ENCODE assay signal across 11 cellular contexts in the genomic region with DNA sequence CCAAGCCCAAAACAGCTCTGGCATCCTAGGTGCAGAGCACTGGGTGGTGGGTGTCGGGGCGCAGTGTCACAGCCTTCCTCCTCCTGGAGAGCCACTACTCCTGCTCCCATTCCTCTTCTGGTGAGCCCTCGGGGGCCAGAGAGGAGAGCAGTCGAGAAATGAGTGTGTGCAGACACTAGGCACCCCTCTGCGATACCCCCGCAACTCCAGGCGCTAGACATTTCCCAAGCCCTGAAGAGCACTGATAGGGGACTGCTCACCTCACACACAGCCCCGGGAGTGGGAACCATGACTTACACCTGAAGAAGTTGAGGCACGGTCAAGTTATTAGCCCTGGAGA.
"Had no signal": no experiment of that assay in that cellular context is flagged by ENCODE, and none has a peak within 500 bp of the region (broad histone marks: within the 10 kb centered on the region; RNA-seq: fewer than 3 reads in every experiment).

No MANE protein-coding gene starts in this region.

- H3K36me3 Mint-ChIP-seq: naive B cell had no signal

- H3K36me3 ChIP-seq: spleen, vagina had no signal

- H3K27ac ChIP-seq: gastroesophageal sphincter, sigmoid colon, SK-N-MC, spleen, tibial nerve, vagina had no signal

- H3K27ac Mint-ChIP-seq: naive B cell had no signal

- DNase-seq: activated CD4-positive, alpha-beta T cell treated with anti-CD3 and anti-CD28 coated beads for 1 hour; activated CD4-positive, alpha-beta T cell treated with anti-CD3 and anti-CD28 coated beads, Interleukin-2, amount 50 U/mL, for 48 hours; activated gamma-delta T cell treated with Interleukin-2 at 50 U/mL for 16 hours; naive B cell; spleen; T-helper 1 cell had no signal

- H3K27me3 ChIP-seq: sigmoid colon, vagina had no signal

- H3K9me3 Mint-ChIP-seq: naive B cell had no signal

- H3K4me3 Mint-ChIP-seq: naive B cell had no signal

- H3K9me3 ChIP-seq: gastroesophageal sphincter, sigmoid colon, spleen, tibial nerve, vagina had no signal

- ATAC-seq: gastroesophageal sphincter had no signal

- H3K4me3 ChIP-seq: SK-N-MC had no signal
